27 cellular contexts compared by ENCODE assay signal in genomic region chr3:179661777-179662176, GRCh38.
"Had no signal": no experiment of that assay in that cellular context is flagged by ENCODE, and none has a peak within 500 bp of the region (broad histone marks: within the 10 kb centered on the region; RNA-seq: fewer than 3 reads in every experiment).

No MANE protein-coding gene starts in this region.

- H3K4me3 ChIP-seq: hepatocyte, lung, ovary, sigmoid colon, spleen, suprapubic skin, thoracic aorta, tibial nerve, uterus had no signal

- ATAC-seq: left cardiac atrium; left lobe of liver; natural killer cell; right cardiac atrium; stimulated activated effector memory CD8-positive, alpha-beta T cell treated with anti-CD3 and anti-CD28 coated beads, Interleukin-12 subunit alpha, Interleukin-12 subunit beta, amount 100 ng/mL, for 72 hours had no signal

- H3K4me1 ChIP-seq: uterus had no signal

- H3K4me3 Mint-ChIP-seq: mesothelial cell of epicardium; naive B cell; natural killer cell; nephron progenitor cell; stimulated activated effector memory CD8-positive, alpha-beta T cell treated with anti-CD3 and anti-CD28 coated beads, Interleukin-12 subunit alpha, Interleukin-12 subunit beta, amount 100 ng/mL, for 72 hours; stimulated activated naive CD8-positive, alpha-beta T cell treated with anti-CD3 and anti-CD28 coated beads, Interleukin-15, Interleukin-2, amounts not matched to agents 100 ng/mL and 50 ng/mL, for 24 hours; type B pancreatic cell had no signal

- H2AFZ ChIP-seq: hepatocyte had no signal

- FAIRE-seq: keratinocyte, small intestine had no signal

- DNase-seq: kidney glomerular epithelial cell; left cardiac atrium; mesendoderm; naive B cell; natural killer cell; nephron progenitor cell; ovary; retina; right cardiac atrium; sigmoid colon; small intestine; spleen; stimulated activated CD4-positive, alpha-beta T cell treated with anti-CD3 and anti-CD28 coated beads, Interleukin-4, amount 100 ng/mL, for 24 hours; stimulated activated naive CD4-positive, alpha-beta T cell; uterus had no signal

- H3K36me3 Mint-ChIP-seq: mesothelial cell of epicardium; naive B cell; natural killer cell; stimulated activated effector memory CD8-positive, alpha-beta T cell treated with anti-CD3 and anti-CD28 coated beads, Interleukin-12 subunit alpha, Interleukin-12 subunit beta, amount 100 ng/mL, for 72 hours had no signal

- H3K9me3 ChIP-seq: ovary, sigmoid colon, spleen, suprapubic skin, thoracic aorta, tibial nerve, uterus had no signal

- H3K9me3 Mint-ChIP-seq: mesothelial cell of epicardium; naive B cell; natural killer cell; nephron progenitor cell; stimulated activated effector memory CD8-positive, alpha-beta T cell treated with anti-CD3 and anti-CD28 coated beads, Interleukin-12 subunit alpha, Interleukin-12 subunit beta, amount 100 ng/mL, for 72 hours; stimulated activated naive CD8-positive, alpha-beta T cell treated with anti-CD3 and anti-CD28 coated beads, Interleukin-15, Interleukin-2, amounts not matched to agents 100 ng/mL and 50 ng/mL, for 24 hours had no signal

- H3K27me3 ChIP-seq: hepatocyte, ovary, sigmoid colon, spleen, suprapubic skin, tibial nerve, uterus had no signal

- H3K36me3 ChIP-seq: ovary, sigmoid colon, spleen, suprapubic skin, thoracic aorta, tibial nerve, uterus had no signal

- H3K27ac ChIP-seq: hepatocyte, ovary, sigmoid colon, spleen, suprapubic skin, thoracic aorta, tibial nerve, uterus had no signal

- H3K27me3 Mint-ChIP-seq: naive B cell; progenitor cell of endocrine pancreas; stimulated activated naive CD8-positive, alpha-beta T cell treated with anti-CD3 and anti-CD28 coated beads, Interleukin-15, Interleukin-2, amounts not matched to agents 100 ng/mL and 50 ng/mL, for 24 hours; type B pancreatic cell had no signal

- H3K27ac Mint-ChIP-seq: mesothelial cell of epicardium; natural killer cell; nephron progenitor cell; progenitor cell of endocrine pancreas; stimulated activated effector memory CD8-positive, alpha-beta T cell treated with anti-CD3 and anti-CD28 coated beads, Interleukin-12 subunit alpha, Interleukin-12 subunit beta, amount 100 ng/mL, for 72 hours; stimulated activated naive CD8-positive, alpha-beta T cell treated with anti-CD3 and anti-CD28 coated beads, Interleukin-15, Interleukin-2, amounts not matched to agents 100 ng/mL and 50 ng/mL, for 24 hours; type B pancreatic cell had no signal

- H3K4me2 ChIP-seq: hepatocyte had no signal
